Comparison of ENCODE assay signal across 9 cellular contexts in genomic region chr6:10837692-10837996, GRCh38. TPM values are rescaled to one million over a fixed set of nuclear protein-coding genes. Genes with fewer than 3 reads are reported as not detected.
A peak's percentile ranks its signal among the peaks of the same experiment; 100 is the strongest.
DNase-seq lines count a peak whose midpoint lies in the region; ATAC-seq and TF ChIP-seq lines count a peak whose summit lies in the region.
"Had no signal": no experiment of that assay in that cellular context is flagged by ENCODE, and none has a peak within 500 bp of the region (broad histone marks: within the 10 kb centered on the region; RNA-seq: fewer than 3 reads in every experiment).

No MANE protein-coding gene starts in this region.

- H3K36me3 ChIP-seq in body of pancreas (replicated peaks in 1 of 2; ENCODE audit: insufficient read depth in 1 of 2, low read depth in 2 of 2): no peaks in the 10 kb centered on the region
- no peaks in the 10 kb centered on the region for H3K36me3 ChIP-seq in thoracic aorta

- 0 to 1% methylated on average over 19 to 20 of the region's 20 CpGs for WGBS in body of pancreas, 2 donors

- ATAC-seq in body of pancreas: peak; percentile 3
- no peak for ATAC-seq in thoracic aorta (ENCODE audit: insufficient number of reproducible peaks, low FRiP score, low read depth)
- ATAC-seq in HG03378 (IDR thresholded peaks at IDR 0.05; ENCODE audit: unreplicated experiment): no peak
- ATAC-seq in GM18909 (IDR thresholded peaks at IDR 0.05; ENCODE audit: poor library complexity, unreplicated experiment): no peak

- TF ChIP-seq CTCF in body of pancreas (IDR thresholded peaks at IDR 0.05) (no peak), thoracic aorta (IDR thresholded peaks at IDR 0.05) (no peak)

- H3K27me3 ChIP-seq in body of pancreas (no peaks in the 10 kb centered on the region), thoracic aorta (replicated peaks; ENCODE audit: insufficient read depth) (no peaks in the 10 kb centered on the region)

- DNase-seq in NCI-H1105 treated with DMSO at 0.1 percent for 48 hours (lab: John Stamatoyannopoulos, UW) (peak; percentile 55), NCI-H1105 (lab: John Stamatoyannopoulos, UW) (no peak), NCI-H69 (lab: John Stamatoyannopoulos, UW) (peak; percentile 67), body of pancreas (peak; percentile 4 to 32 (median 20)), left kidney (ENCODE audit: low read depth, low spot score) (peak; percentile 70), thoracic aorta (ENCODE audit: low spot score) (no peak)

- H3K27ac ChIP-seq in body of pancreas: peak overlapping the region in 3 of 4 donors; percentile 49 to 89 (median 89)
- no peak overlapping the region for H3K27ac ChIP-seq in thoracic aorta

- intact Hi-C loops in body of pancreas (cut with DNase I): no loop called here

- H3K4me1 ChIP-seq in body of pancreas (peaks cover 21% of the 10 kb centered on the region), thoracic aorta (ENCODE audit: control insufficient read depth in 1 of 2, low read depth in 2 of 2) (peaks cover 0 to 21% of the 10 kb centered on the region in 2 donors)

- H3K9me3 ChIP-seq in body of pancreas (no peaks in the 10 kb centered on the region), thoracic aorta (no peaks in the 10 kb centered on the region)

- peak overlapping the region in 1 of 2 donors; percentile 36 for H3K4me3 ChIP-seq in body of pancreas
- peak overlapping the region; percentile 78 for H3K4me3 ChIP-seq in thoracic aorta

- no peak for TF ChIP-seq POLR2A in body of pancreas (IDR thresholded peaks at IDR 0.05)

RNA-seq across cellular contexts. Expression of gene MAK, which starts 0.7 kb away (rescaled TPM):
- total RNA-seq in body of pancreas (under 1 TPM in 1 of 2 donors, not detected in 1; 0.26 TPM), thoracic aorta (under 1 TPM in 1 of 2 donors, not detected in 1; 0.63 TPM)

RNA-seq across cellular contexts. Expression of gene GCM2, which starts 44.2 kb away (rescaled TPM):
- total RNA-seq in body of pancreas: not detected
- not detected for total RNA-seq in thoracic aorta
- total RNA-seq: activated CD8-positive, alpha-beta memory T cell treated with anti-CD3 and anti-CD28 coated beads for 36 hours had no signal

RNA-seq across cellular contexts. Expression of gene SYCP2L, which starts 49.2 kb away (rescaled TPM):
- total RNA-seq in body of pancreas: 1 to 10 TPM; 2.1 to 3.3 TPM
- total RNA-seq in thoracic aorta: 1 to 10 TPM in 1 of 2 donors, under 1 TPM in 1; 0.63 to 1.4 TPM
- total RNA-seq: activated CD8-positive, alpha-beta memory T cell treated with anti-CD3 and anti-CD28 coated beads for 36 hours had no signal

Comparison
In these comparisons a context has a peak if more than half of its experiments do, and no peak if none do; other contexts are left out.
1. DNase-seq: peak in NCI-H1105 treated with DMSO at 0.1 percent for 48 hours (single experiment), NCI-H69 (single experiment), body of pancreas (4 of 4) and left kidney (single experiment); none in NCI-H1105 (single experiment) and thoracic aorta (single experiment).
2. H3K27ac ChIP-seq: peak in body of pancreas (3 of 4); none in thoracic aorta (0 of 2).